8 cellular contexts compared by ENCODE assay signal in the genomic region with DNA sequence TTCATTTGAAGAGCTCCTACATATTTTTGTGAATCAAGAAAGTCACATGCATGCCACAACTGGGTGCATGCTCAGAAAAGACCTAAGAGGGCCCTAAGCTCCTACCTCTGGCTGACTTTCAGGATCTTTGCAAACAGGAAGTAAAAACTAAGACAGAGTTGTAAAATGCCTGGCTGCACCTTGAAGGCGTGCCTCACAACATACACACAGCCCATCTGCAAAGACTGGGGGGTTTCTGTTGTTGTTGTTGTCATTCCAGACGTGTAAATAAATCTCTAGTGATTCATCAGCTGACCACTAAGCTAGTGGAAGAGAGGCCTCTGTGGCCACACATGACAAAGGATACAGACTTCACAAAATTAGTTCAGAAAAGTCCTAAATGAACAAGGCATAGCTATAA. TPM values are rescaled to one million over a fixed set of nuclear protein-coding genes. Genes with fewer than 3 reads are reported as not detected.
DNase-seq lines count a peak whose midpoint lies in the region; ATAC-seq and TF ChIP-seq lines count a peak whose summit lies in the region.

No MANE protein-coding gene starts in this region.

- peak overlapping the region; percentile 3 for H3K4me3 Mint-ChIP-seq in Calu3 (ENCODE audit: low read depth, unreplicated experiment)
- no peak overlapping the region for H3K4me3 Mint-ChIP-seq in immature natural killer cell

- TF ChIP-seq CTCF in Calu3 (IDR thresholded peaks at IDR 0.05; ENCODE audit: unreplicated experiment): no peak

- H3K36me3 Mint-ChIP-seq in Calu3 (ENCODE audit: insufficient read depth, unreplicated experiment): peaks cover 6% of the 10 kb centered on the region
- H3K36me3 Mint-ChIP-seq in immature natural killer cell: peaks cover 3 to 6% (median 4%) of the 10 kb centered on the region in 3 donors

- intact Hi-C loops in Calu3 (cut with micrococcal nuclease; ENCODE audit: unreplicated experiment): no loop called here

- BruUV-seq in Calu3 (replicated peaks; lab: Mats Ljungman, UMichigan): no TSS peak

- CTCF ChIA-PET in Calu3 (lab: Charles Lee): interaction anchor here (1.0 kb wide), 1 partner anchor 72 kb away, joined by 3 read pairs; no protein-coding TSS in a partner anchor

- H3K9me3 Mint-ChIP-seq in Calu3 (ENCODE audit: low read depth, unreplicated experiment) (peaks cover 3% of the 10 kb centered on the region), immature natural killer cell (no peaks in the 10 kb centered on the region)

- H3K4me1 Mint-ChIP-seq in Calu3 (ENCODE audit: low read depth, unreplicated experiment) (peaks cover 62% of the 10 kb centered on the region), immature natural killer cell (peaks cover 60 to 86% of the 10 kb centered on the region in 2 donors)

- DNase-seq in Calu3 (no peak), HT-29 (ENCODE audit: low spot score) (peak; percentile 67), immature natural killer cell (no peak), NCI-H510A (lab: John Stamatoyannopoulos, UW) (no peak), NCI-H1694 treated with DMSO at 0.1 percent for 48 hours (lab: John Stamatoyannopoulos, UW) (no peak), NCI-H1930 (lab: John Stamatoyannopoulos, UW) (no peak)
- no peak for DNase-seq in stimulated activated CD4-positive, alpha-beta T cell treated with anti-CD3 and anti-CD28 coated beads, Interleukin-4, amount 100 ng/mL, for 1 hour

- peak overlapping the region; percentile 38 for H3K27ac Mint-ChIP-seq in Calu3 (ENCODE audit: unreplicated experiment)
- H3K27ac Mint-ChIP-seq in immature natural killer cell: peak overlapping the region in 4 of 6 donors; percentile 15 to 74 (median 38)

- H3K27me3 Mint-ChIP-seq in Calu3 (ENCODE audit: unreplicated experiment): no peaks in the 10 kb centered on the region
- peaks cover 0 to 3% (median 3%) of the 10 kb centered on the region in 3 donors for H3K27me3 Mint-ChIP-seq in immature natural killer cell (ENCODE audit: low read depth in 3 of 3)

- peak; percentile 90 for ATAC-seq in GM21447 (IDR thresholded peaks at IDR 0.05; ENCODE audit: unreplicated experiment)

RNA-seq across cellular contexts. Expression of a gene that starts 31.8 kb away (rescaled TPM):
- total RNA-seq in Calu3 (2022): 28.2 and 29.7 TPM in 2 replicates
- total RNA-seq in HT-29 (2014; rRNA removed; shearing (Covaris generic)): 27.5 and 33.5 TPM in 2 replicates
- 1 to 10 TPM in 2 of 3 donors, under 1 TPM in 1; 0.93 to 2.0 (median 1.2) TPM for polyA plus RNA-seq in immature natural killer cell
